Comparison of ENCODE assay signal across 33 cellular contexts in the genomic region with DNA sequence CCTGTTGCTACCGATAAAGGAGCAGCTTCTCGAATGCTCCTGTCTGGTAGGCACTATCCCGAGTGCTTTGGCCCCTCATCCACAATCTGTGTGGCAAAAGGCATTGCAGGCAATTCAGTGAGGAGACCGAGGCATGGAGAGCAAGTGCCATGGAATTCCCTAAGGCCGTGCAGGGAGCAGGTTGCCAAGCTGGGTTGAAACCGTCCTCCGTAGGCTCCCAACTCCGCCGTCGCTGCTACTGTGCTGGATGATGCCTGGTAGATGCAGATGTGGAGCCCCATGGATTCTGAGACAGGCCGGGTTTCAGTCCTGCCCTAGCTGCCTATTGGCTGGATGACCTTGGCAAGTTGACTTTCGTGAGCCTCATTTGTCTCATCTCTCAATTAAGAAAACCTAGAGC.
"Had no signal": no experiment of that assay in that cellular context is flagged by ENCODE, and none has a peak within 500 bp of the region (broad histone marks: within the 10 kb centered on the region; RNA-seq: fewer than 3 reads in every experiment).

No MANE protein-coding gene starts in this region.

- ATAC-seq: activated T-cell treated with anti-CD3 and anti-CD28 coated beads, Interleukin-2, amount 50 U/mL, for 72 hours; body of pancreas; gastrocnemius medialis; naive thymus-derived CD8-positive, alpha-beta T cell; right cardiac atrium; stimulated activated effector memory CD8-positive, alpha-beta T cell treated with anti-CD3 and anti-CD28 coated beads, Interleukin-12 subunit alpha, Interleukin-12 subunit beta, amount 100 ng/mL, for 72 hours had no signal

- H3K27ac Mint-ChIP-seq: activated naive CD8-positive, alpha-beta T cell; activated T-cell treated with anti-CD3 and anti-CD28 coated beads, Interleukin-2, amount 50 U/mL, for 72 hours; immature natural killer cell; naive thymus-derived CD8-positive, alpha-beta T cell; neural progenitor cell; stimulated activated effector memory CD8-positive, alpha-beta T cell treated with anti-CD3 and anti-CD28 coated beads, Interleukin-12 subunit alpha, Interleukin-12 subunit beta, amount 100 ng/mL, for 72 hours; stimulated activated naive CD8-positive, alpha-beta T cell treated with anti-CD3 and anti-CD28 coated beads, Interleukin-15, Interleukin-2, amounts not matched to agents 100 ng/mL and 50 ng/mL, for 24 hours; T-helper 1 cell treated with Interleukin-12 subunit alpha and Interleukin-12 subunit beta and Interleukin-4 antibody, amounts not matched to agents 30 μg/mL and 1 μg/mL, for 36 hours had no signal

- H3K4me2 ChIP-seq: neural progenitor cell had no signal

- H3K36me3 Mint-ChIP-seq: activated naive CD8-positive, alpha-beta T cell; immature natural killer cell; naive thymus-derived CD8-positive, alpha-beta T cell; neural progenitor cell; stimulated activated effector memory CD8-positive, alpha-beta T cell treated with anti-CD3 and anti-CD28 coated beads, Interleukin-12 subunit alpha, Interleukin-12 subunit beta, amount 100 ng/mL, for 72 hours had no signal

- H3K4me3 ChIP-seq: body of pancreas, cardiac muscle cell, colonic mucosa, dorsolateral prefrontal cortex, gastrocnemius medialis, neural progenitor cell, thyroid gland, upper lobe of left lung, vagina had no signal

- H3K4me1 ChIP-seq: colonic mucosa had no signal

- H3K27ac ChIP-seq: body of pancreas, cardiac muscle cell, colonic mucosa, dorsolateral prefrontal cortex, gastrocnemius medialis, neural progenitor cell, thyroid gland, upper lobe of left lung, vagina, VCaP had no signal

- H3K9ac ChIP-seq: neural progenitor cell had no signal

- H3K9me3 ChIP-seq: body of pancreas, colonic mucosa, gastrocnemius medialis, thyroid gland, upper lobe of left lung, vagina had no signal

- H3K27me3 ChIP-seq: body of pancreas, cardiac muscle cell, colonic mucosa, gastrocnemius medialis, neural progenitor cell, thyroid gland, upper lobe of left lung, vagina had no signal

- H3K9me3 Mint-ChIP-seq: activated T-cell treated with anti-CD3 and anti-CD28 coated beads, Interleukin-2, amount 50 U/mL, for 72 hours; immature natural killer cell; naive thymus-derived CD8-positive, alpha-beta T cell; neural progenitor cell; stimulated activated effector memory CD8-positive, alpha-beta T cell treated with anti-CD3 and anti-CD28 coated beads, Interleukin-12 subunit alpha, Interleukin-12 subunit beta, amount 100 ng/mL, for 72 hours; stimulated activated naive CD8-positive, alpha-beta T cell treated with anti-CD3 and anti-CD28 coated beads, Interleukin-15, Interleukin-2, amounts not matched to agents 100 ng/mL and 50 ng/mL, for 24 hours; T-helper 1 cell treated with Interleukin-12 subunit alpha and Interleukin-12 subunit beta and Interleukin-4 antibody, amounts not matched to agents 30 μg/mL and 1 μg/mL, for 36 hours had no signal

- DNase-seq: activated CD4-positive, alpha-beta T cell treated with anti-CD3 and anti-CD28 coated beads for 4 hours; activated CD4-positive, alpha-beta T cell treated with anti-CD3 and anti-CD28 coated beads, Interleukin-2, amount 50 U/mL, for 4 hours; activated naive CD4-positive, alpha-beta T cell; activated T-cell treated with anti-CD3 and anti-CD28 coated beads for 4 hours; activated T-cell treated with anti-CD3 and anti-CD28 coated beads, Interleukin-2, amount 50 U/mL, for 72 hours; anterior cingulate cortex; body of pancreas; cerebellar nuclear complex; colonic mucosa; dorsolateral prefrontal cortex; effector memory CD4-positive, alpha-beta T cell; erythroblast; gastrocnemius medialis; hypothalamus; immature natural killer cell; midbrain; naive thymus-derived CD8-positive, alpha-beta T cell; posterior cingulate gyrus; right cardiac atrium; stimulated activated CD4-positive, alpha-beta T cell treated with anti-CD3 and anti-CD28 coated beads, Interleukin-4, amount 100 ng/mL, for 24 hours; substantia nigra; T-helper 9 cell; thyroid gland; upper lobe of left lung had no signal

- FAIRE-seq: TTC549 had no signal

- H3K36me3 ChIP-seq: cardiac muscle cell, colonic mucosa, gastrocnemius medialis, neural progenitor cell, thyroid gland, upper lobe of left lung, vagina had no signal

- H2AFZ ChIP-seq: neural progenitor cell had no signal

- H3K4me3 Mint-ChIP-seq: activated naive CD8-positive, alpha-beta T cell; activated T-cell treated with anti-CD3 and anti-CD28 coated beads, Interleukin-2, amount 50 U/mL, for 72 hours; immature natural killer cell; naive thymus-derived CD8-positive, alpha-beta T cell; neural progenitor cell; stimulated activated effector memory CD8-positive, alpha-beta T cell treated with anti-CD3 and anti-CD28 coated beads, Interleukin-12 subunit alpha, Interleukin-12 subunit beta, amount 100 ng/mL, for 72 hours; stimulated activated naive CD8-positive, alpha-beta T cell treated with anti-CD3 and anti-CD28 coated beads, Interleukin-15, Interleukin-2, amounts not matched to agents 100 ng/mL and 50 ng/mL, for 24 hours; T-helper 1 cell treated with Interleukin-12 subunit alpha and Interleukin-12 subunit beta and Interleukin-4 antibody, amounts not matched to agents 30 μg/mL and 1 μg/mL, for 36 hours had no signal
